ENCODE assay signal across 17 cellular contexts in the genomic region with DNA sequence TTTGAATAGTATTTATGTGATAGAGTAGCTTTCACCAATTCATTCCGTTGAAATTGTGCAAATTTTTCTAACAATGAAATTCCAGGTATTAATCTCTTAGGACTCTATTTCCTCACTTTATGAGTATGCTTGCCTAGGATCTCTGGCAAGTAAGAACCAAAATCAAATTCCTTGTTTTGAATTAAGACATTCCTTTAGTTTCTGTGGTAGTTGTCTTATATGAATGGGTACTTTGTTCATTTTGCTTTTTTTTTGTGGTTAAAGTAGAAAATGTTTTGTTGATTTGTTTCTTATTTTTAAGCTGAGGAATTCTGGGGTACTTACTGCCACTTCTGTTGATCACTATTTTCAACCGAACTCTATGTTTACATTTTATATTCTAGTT. TPM values are rescaled to one million over a fixed set of nuclear protein-coding genes. Genes with fewer than 3 reads are reported as not detected.
DNase-seq lines count a peak whose midpoint lies in the region; ATAC-seq, FAIRE-seq and TF ChIP-seq lines count a peak whose summit lies in the region.
"Had no signal": no experiment of that assay in that cellular context is flagged by ENCODE, and none has a peak within 500 bp of the region (broad histone marks: within the 10 kb centered on the region; RNA-seq: fewer than 3 reads in every experiment).

No MANE protein-coding gene starts in this region.

- POLR2A ChIA-PET in HEK293 (lab: Yijun Ruan, JAX) = no interaction called here

- H3K36me3 ChIP-seq in HEK293 (ENCODE audit: control insufficient read depth in 2 of 2, insufficient read depth in 1 of 2, low read length in 2 of 2) (peaks cover 0 to 4% of the 10 kb centered on the region in 2 experiments; a peak in 1 of 3 replicates), osteoblast (ENCODE audit: insufficient read depth, low read length) (peaks cover 6% of the 10 kb centered on the region)
- H3K36me3 ChIP-seq: BLaER1 had no signal

- no peaks in the 10 kb centered on the region for H3K36me3 Mint-ChIP-seq in stimulated activated memory B cell treated with anti-CD40 and anti-IgM and Interleukin-4, amounts not matched to agents 10 μg/mL and 1 μg/mL and 100 μg/mL, for 72 hours

- DNase-seq in AG20443 (ENCODE audit: low spot score) (peak; percentile 14), coronary artery (ENCODE audit: low spot score) (no peak), osteoblast (ENCODE audit: insufficient read length, low spot score, missing footprints) (no peak), GM19239 (ENCODE audit: insufficient read length, low spot score) (no peak)
- DNase-seq: DMS153; EL; NCI-H1436 treated with DMSO at 0.1 percent for 48 hours; NCI-H226; NCI-H526 treated with DMSO at 0.1 percent for 48 hours; NK-92 treated with Interleukin-12 subunit alpha and Interleukin-12 subunit beta, amount 100 ng/mL, for 24 hours; OCI-M1 had no signal

- H3K9me3 Mint-ChIP-seq in stimulated activated memory B cell treated with anti-CD40 and anti-IgM and Interleukin-4, amounts not matched to agents 10 μg/mL and 1 μg/mL and 100 μg/mL, for 72 hours = no peaks in the 10 kb centered on the region

- peaks cover 22% of the 10 kb centered on the region for H3K79me2 ChIP-seq in osteoblast (ENCODE audit: insufficient read depth, low read length)

- no peak overlapping the region for H3K4me3 ChIP-seq in HEK293 (ENCODE audit: low read depth, low read length)
- H3K4me3 ChIP-seq in coronary artery = peak overlapping the region; percentile 10
- H3K4me3 ChIP-seq in osteoblast (ENCODE audit: insufficient read depth, low read length) = no peak overlapping the region
- H3K4me3 ChIP-seq: BLaER1 had no signal

- H3K27ac ChIP-seq in HEK293 (ENCODE audit: extremely low read depth, low read depth, low read length) (no peak overlapping the region), coronary artery (peak overlapping the region; percentile 16 to 45), osteoblast (ENCODE audit: low read depth, low read length) (peak overlapping the region; percentile 8)
- H3K27ac ChIP-seq: BLaER1, RWPE1 had no signal

- TF ChIP-seq CTCF in HEK293 (tag by site-specific recombination; IDR thresholded peaks at IDR 0.05) (no peak), coronary artery (IDR thresholded peaks at IDR 0.05) (no peak), osteoblast (IDR thresholded peaks at IDR 0.05; ENCODE audit: extremely low read depth, low read depth, low read length) (no peak)

- H3K4me1 ChIP-seq in HEK293 (ENCODE audit: control insufficient read depth, insufficient read depth, low read length) (peaks cover 16% of the 10 kb centered on the region; the same call in 1 of the 2 replicates), osteoblast (ENCODE audit: insufficient read depth, low read length) (peaks cover 21% of the 10 kb centered on the region)
- H3K4me1 ChIP-seq: BLaER1 had no signal

- no peak overlapping the region for H3K27ac Mint-ChIP-seq in stimulated activated memory B cell treated with anti-CD40 and anti-IgM and Interleukin-4, amounts not matched to agents 10 μg/mL and 1 μg/mL and 100 μg/mL, for 72 hours

- ATAC-seq in stimulated activated memory B cell treated with anti-CD40 and anti-IgM and Interleukin-4, amounts not matched to agents 10 μg/mL and 1 μg/mL and 100 μg/mL, for 72 hours = no peak
- no peak for ATAC-seq in GM18511 (IDR thresholded peaks at IDR 0.05; ENCODE audit: unreplicated experiment)

- H4K20me1 ChIP-seq in osteoblast (ENCODE audit: insufficient read depth, low read length) = no peaks in the 10 kb centered on the region
- H4K20me1 ChIP-seq: BLaER1 had no signal

- H3K4me3 Mint-ChIP-seq in stimulated activated memory B cell treated with anti-CD40 and anti-IgM and Interleukin-4, amounts not matched to agents 10 μg/mL and 1 μg/mL and 100 μg/mL, for 72 hours = no peak overlapping the region

- no peaks in the 10 kb centered on the region for H3K9me3 ChIP-seq in HEK293 (ENCODE audit: control insufficient read depth, insufficient read depth, low read depth, low read length)
- H3K9me3 ChIP-seq in osteoblast (ENCODE audit: low read depth, low read length) = no peaks in the 10 kb centered on the region
- H3K9me3 ChIP-seq: BLaER1 had no signal

- no peaks in the 10 kb centered on the region for H3K4me1 Mint-ChIP-seq in stimulated activated memory B cell treated with anti-CD40 and anti-IgM and Interleukin-4, amounts not matched to agents 10 μg/mL and 1 μg/mL and 100 μg/mL, for 72 hours

- H3K4me2 ChIP-seq in osteoblast (ENCODE audit: insufficient read depth, low read length) = no peak overlapping the region
- H3K4me2 ChIP-seq: BLaER1 had no signal

- H3K27me3 Mint-ChIP-seq in stimulated activated memory B cell treated with anti-CD40 and anti-IgM and Interleukin-4, amounts not matched to agents 10 μg/mL and 1 μg/mL and 100 μg/mL, for 72 hours = no peaks in the 10 kb centered on the region

- CTCF ChIA-PET in HEK293 (lab: Yijun Ruan, JAX) = interaction anchor here (1.3 kb wide), 1 partner anchor 32 kb away, joined by 6 read pairs; no protein-coding TSS in a partner anchor

- FAIRE-seq in GM19239 (lab: Jason Lieb, UNC) = no peak
- FAIRE-seq: HTR-8/SVneo had no signal

- no peak overlapping the region for H2AFZ ChIP-seq in osteoblast (ENCODE audit: low read length)

- no peaks in the 10 kb centered on the region for H3K27me3 ChIP-seq in osteoblast (ENCODE audit: insufficient read depth, low read length)
- H3K27me3 ChIP-seq: BLaER1 had no signal

TF ChIP-seq in HEK293, 187 proteins besides CTCF, POLR2A, EP300 and RAD21:
- no peak for TF ChIP-seq ZNF335 (tag by site-specific recombination; conservative IDR thresholded peaks at IDR 0.05)
- no peak for TF ChIP-seq ZNF341 (tag by site-specific recombination; IDR thresholded peaks at IDR 0.05; ENCODE audit: low read depth)
- TF ChIP-seq TRIM28 (IDR thresholded peaks at IDR 0.05; ENCODE audit: borderline replicate concordance, low read length) = peak; percentile 71
- TF ChIP-seq ZNF521 (tag by site-specific recombination; IDR thresholded peaks at IDR 0.05) = no peak
- no peak for TF ChIP-seq ZFP69B (tag by site-specific recombination; IDR thresholded peaks at IDR 0.05)
- no peak for TF ChIP-seq ZNF555 (tag by site-specific recombination; conservative IDR thresholded peaks at IDR 0.05)
- no peak for TF ChIP-seq GLI4 (tag by site-specific recombination; IDR thresholded peaks at IDR 0.05)

RNA-seq across cellular contexts. Expression of a gene that starts 59.8 kb away (rescaled TPM):
- total RNA-seq in osteoblast = 46.7 and 62.5 TPM in 2 replicates
